9 cellular contexts compared by ENCODE assay signal in genomic region chr10:11261687-11262086, GRCh38.
A peak's percentile ranks its signal among the peaks of the same experiment; 100 is the strongest.
DNase-seq lines count a peak whose midpoint lies in the region; ATAC-seq, FAIRE-seq and TF ChIP-seq lines count a peak whose summit lies in the region.
"Had no signal": no experiment of that assay in that cellular context is flagged by ENCODE, and none has a peak within 500 bp of the region (broad histone marks: within the 10 kb centered on the region; RNA-seq: fewer than 3 reads in every experiment).

No MANE protein-coding gene starts in this region.

- CTCF ChIA-PET in OCI-LY7 (lab: Charles Lee; ENCODE audit: unreplicated experiment) = interaction anchor here (0.5 kb wide), 1 partner anchor 20 kb away, joined by 3 read pairs; no protein-coding TSS in a partner anchor

- WGBS in heart right ventricle, 2 donors = 41 to 42% methylated on average over 2 of the region's 2 CpGs

- no peaks in the 10 kb centered on the region for H3K9me2 ChIP-seq in OCI-LY7 (ENCODE audit: insufficient read depth, low read length)

- POLR2A ChIA-PET in OCI-LY7 (lab: Charles Lee) = interaction anchor here (0.7 to 3.3 kb wide), 3 partner anchors 19 to 96 kb away, joined by 3 to 11 read pairs (median 4); no protein-coding TSS in a partner anchor

- no peaks in the 10 kb centered on the region for H3K36me3 ChIP-seq in OCI-LY7 (ENCODE audit: insufficient read depth, low read length)
- peaks cover 0 to 92% (median 9%) of the 10 kb centered on the region in 9 donors for H3K36me3 ChIP-seq in heart right ventricle

- H3K27me3 Mint-ChIP-seq in stimulated activated naive CD8-positive, alpha-beta T cell treated with anti-CD3 and anti-CD28 coated beads, Interleukin-15, Interleukin-2, amounts not matched to agents 100 ng/mL and 50 ng/mL, for 24 hours = no peaks in the 10 kb centered on the region

- H3K4me2 ChIP-seq in OCI-LY7 (ENCODE audit: low read length) = peak overlapping the region; percentile 16; the same call in 1 of the 2 replicates
- H3K4me2 ChIP-seq: PC-9 had no signal

- no peaks in the 10 kb centered on the region for H3K27me3 ChIP-seq in heart right ventricle

- H2AFZ ChIP-seq in OCI-LY7 (ENCODE audit: low read length) = peak overlapping the region; percentile 20; the same call in 1 of the 2 replicates
- H2AFZ ChIP-seq: PC-9 had no signal

- H3K27ac ChIP-seq in OCI-LY7 (ENCODE audit: low read depth, low read length, poor library complexity, severe bottlenecking) = no peak overlapping the region
- H3K27ac ChIP-seq in heart right ventricle = peak overlapping the region; percentile 28 to 78 (median 68)
- H3K27ac ChIP-seq: PC-9 had no signal

- no peak for DNase-seq in stimulated activated naive CD8-positive, alpha-beta T cell treated with anti-CD3 and anti-CD28 coated beads, Interleukin-15, Interleukin-2, amounts not matched to agents 100 U/mL and 50 U/mL, for 24 hours
- DNase-seq in OCI-LY7 (ENCODE audit: low spot score) (peak; percentile 29), heart right ventricle (peak in 1 of 2 donors; percentile 41), GM19238 (ENCODE audit: insufficient read length, low spot score) (no peak), GM12891 (ENCODE audit: insufficient read length, low spot score) (no peak), GM13976 (ENCODE audit: low spot score) (no peak)
- DNase-seq in NK-92 treated with Interleukin-12 subunit alpha and Interleukin-12 subunit beta, amount 100 ng/mL, for 24 hours (lab: John Stamatoyannopoulos, UW) = no peak
- DNase-seq: PC-9 had no signal

- no peak for FAIRE-seq in GM12891 (lab: Jason Lieb, UNC)

- peak overlapping the region; percentile 65 for H3K27ac Mint-ChIP-seq in stimulated activated naive CD8-positive, alpha-beta T cell treated with anti-CD3 and anti-CD28 coated beads, Interleukin-15, Interleukin-2, amounts not matched to agents 100 ng/mL and 50 ng/mL, for 24 hours

- no peaks in the 10 kb centered on the region for H4K20me1 ChIP-seq in OCI-LY7 (ENCODE audit: insufficient read depth, low read length)

- H3K4me1 ChIP-seq in OCI-LY7 (ENCODE audit: insufficient read depth, low read length, poor library complexity, severe bottlenecking) (peaks cover 58% of the 10 kb centered on the region), heart right ventricle (peaks cover 3 to 86% (median 66%) of the 10 kb centered on the region in 9 donors)

- intact Hi-C loops in OCI-LY7 (cut with micrococcal nuclease; ENCODE audit: unreplicated experiment) = no loop called here
- intact Hi-C loops in heart right ventricle (cut with DNase I) = loop anchor here in 5 of 10 donors (5.0 to 10.0 kb wide), 9 partner anchors 64 to 437 kb away; partner anchors contain the start of gene CELF2 (in 1 of the 5)

- in situ Hi-C loops in GM13976 (cut with MboI; ENCODE audit: low sequenced_read_pairs, unreplicated experiment) = loop anchor here (10.0 kb wide), 1 partner anchor 87 kb away; no protein-coding TSS in a partner anchor

- TF ChIP-seq CTCF in OCI-LY7 (conservative IDR thresholded peaks at IDR 0.05; ENCODE audit: low read length) (no peak), heart right ventricle (IDR thresholded peaks at IDR 0.05) (no peak), GM13976 (IDR thresholded peaks at IDR 0.05; ENCODE audit: borderline replicate concordance, control extremely low read depth, extremely low read depth, insufficient read depth, missing control alignments) (no peak)

- H3K4me3 ChIP-seq in OCI-LY7 (ENCODE audit: low read depth, low read length, poor library complexity, severe bottlenecking) (no peak overlapping the region), heart right ventricle (no peak overlapping the region)
- H3K4me3 ChIP-seq: PC-9 had no signal

- peaks cover 97% of the 10 kb centered on the region for H3K36me3 Mint-ChIP-seq in stimulated activated naive CD8-positive, alpha-beta T cell treated with anti-CD3 and anti-CD28 coated beads, Interleukin-15, Interleukin-2, amounts not matched to agents 100 ng/mL and 50 ng/mL, for 24 hours (ENCODE audit: low read depth)

- TF ChIP-seq POLR2A in GM12891 (IDR thresholded peaks at IDR 0.05; ENCODE audit: low read depth, low read length) = no peak

- no peak overlapping the region for H3K4me3 Mint-ChIP-seq in stimulated activated naive CD8-positive, alpha-beta T cell treated with anti-CD3 and anti-CD28 coated beads, Interleukin-15, Interleukin-2, amounts not matched to agents 100 ng/mL and 50 ng/mL, for 24 hours

- no peak for ATAC-seq in stimulated activated naive CD8-positive, alpha-beta T cell treated with anti-CD3 and anti-CD28 coated beads, Interleukin-15, Interleukin-2, amounts not matched to agents 100 U/mL and 50 U/mL, for 24 hours
- ATAC-seq in heart right ventricle = peak; percentile 67 to 93 (median 88)

- BruUV-seq in OCI-LY7 (replicated peaks; lab: Mats Ljungman, UMichigan) = no TSS peak

- peaks cover 97% of the 10 kb centered on the region for H3K4me1 Mint-ChIP-seq in stimulated activated naive CD8-positive, alpha-beta T cell treated with anti-CD3 and anti-CD28 coated beads, Interleukin-15, Interleukin-2, amounts not matched to agents 100 ng/mL and 50 ng/mL, for 24 hours (ENCODE audit: low read depth)

- H3K9me3 Mint-ChIP-seq in stimulated activated naive CD8-positive, alpha-beta T cell treated with anti-CD3 and anti-CD28 coated beads, Interleukin-15, Interleukin-2, amounts not matched to agents 100 ng/mL and 50 ng/mL, for 24 hours = no peaks in the 10 kb centered on the region

- no peaks in the 10 kb centered on the region for H3K9me3 ChIP-seq in OCI-LY7 (ENCODE audit: low read length)
- no peaks in the 10 kb centered on the region for H3K9me3 ChIP-seq in heart right ventricle

- H3K79me2 ChIP-seq in OCI-LY7 (ENCODE audit: insufficient read depth, low read depth, low read length) = no peaks in the 10 kb centered on the region

TF ChIP-seq in GM12891, 5 proteins besides CTCF, POLR2A, EP300 and RAD21:
- TF ChIP-seq SPI1 (IDR thresholded peaks at IDR 0.05; ENCODE audit: low read depth, low read length) (no peak), TAF1 (IDR thresholded peaks at IDR 0.05; ENCODE audit: low read depth, low read length) (no peak), PAX5 (IDR thresholded peaks at IDR 0.05; ENCODE audit: insufficient read depth, low read length, severe bottlenecking) (no peak), POLR2AphosphoS5 (IDR thresholded peaks at IDR 0.05; ENCODE audit: low read depth, low read length) (no peak), POU2F2 (IDR thresholded peaks at IDR 0.05; ENCODE audit: low read depth, low read length) (no peak)
